In the genomic region with DNA sequence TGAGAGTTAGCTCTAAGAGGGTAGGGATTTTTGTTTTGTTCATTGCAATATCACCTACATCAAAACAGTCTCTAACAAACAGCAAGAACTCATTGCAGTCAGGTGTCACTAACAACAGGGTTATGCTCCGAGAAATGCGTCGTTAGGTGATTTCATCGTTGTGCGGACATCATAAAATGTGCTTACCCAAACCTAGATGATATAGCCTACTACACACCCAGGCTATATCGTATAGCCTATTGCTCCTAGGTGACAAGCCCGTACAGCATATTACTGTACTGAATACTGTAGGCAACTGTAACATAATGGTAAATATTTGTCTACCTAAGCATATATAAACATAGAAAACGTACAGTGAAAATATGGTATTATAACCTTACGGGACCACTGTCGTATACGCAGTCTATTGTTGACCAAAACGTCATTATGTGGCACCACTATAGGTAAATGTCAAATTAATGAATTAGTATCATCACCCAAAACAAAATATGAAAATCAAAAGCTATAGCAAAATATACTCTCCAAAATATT, we compare ENCODE assay signal across 2 cellular contexts.
TF ChIP-seq lines count a peak whose summit lies in the region.

No MANE protein-coding gene starts in this region.

TF ChIP-seq in IMR-90, 13 proteins besides CTCF, POLR2A, EP300 and RAD21:
- TF ChIP-seq MAFK (IDR thresholded peaks at IDR 0.05; ENCODE audit: low read depth, low read length): peak; percentile 44; the same call in 1 of the 2 replicates
- TF ChIP-seq, protein P1, sequence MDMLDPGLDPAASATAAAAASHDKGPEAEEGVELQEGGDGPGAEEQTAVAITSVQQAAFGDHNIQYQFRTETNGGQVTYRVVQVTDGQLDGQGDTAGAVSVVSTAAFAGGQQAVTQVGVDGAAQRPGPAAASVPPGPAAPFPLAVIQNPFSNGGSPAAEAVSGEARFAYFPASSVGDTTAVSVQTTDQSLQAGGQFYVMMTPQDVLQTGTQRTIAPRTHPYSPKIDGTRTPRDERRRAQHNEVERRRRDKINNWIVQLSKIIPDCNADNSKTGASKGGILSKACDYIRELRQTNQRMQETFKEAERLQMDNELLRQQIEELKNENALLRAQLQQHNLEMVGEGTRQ (IDR thresholded peaks at IDR 0.05; ENCODE audit: low read depth, low read length): no peak

TF ChIP-seq in GM12878, 131 proteins besides CTCF, POLR2A, EP300 and RAD21:
- TF ChIP-seq SUZ12 (IDR thresholded peaks at IDR 0.05; ENCODE audit: unreplicated experiment): no peak
- TF ChIP-seq CHD4 (IDR thresholded peaks at IDR 0.05): no peak
- TF ChIP-seq YBX1 (IDR thresholded peaks at IDR 0.05): no peak
- no peak for TF ChIP-seq ZNF217 (IDR thresholded peaks at IDR 0.05)
- TF ChIP-seq EGR1 (IDR thresholded peaks at IDR 0.05; ENCODE audit: borderline replicate concordance in 1 of 2, low read depth in 2 of 2, low read length in 2 of 2): no peak
- TF ChIP-seq TAF1 (IDR thresholded peaks at IDR 0.05; ENCODE audit: borderline replicate concordance, low read depth, low read length): no peak
- no peak for TF ChIP-seq NFIC (IDR thresholded peaks at IDR 0.05; ENCODE audit: low read depth, low read length)
- TF ChIP-seq POU2F2 (IDR thresholded peaks at IDR 0.05; ENCODE audit: borderline replicate concordance, low read depth, low read length): no peak
- no peak for TF ChIP-seq JUNB (IDR thresholded peaks at IDR 0.05)
- no peak for TF ChIP-seq GABPA (IDR thresholded peaks at IDR 0.05; ENCODE audit: low read depth)
- TF ChIP-seq SMAD5 (IDR thresholded peaks at IDR 0.05; ENCODE audit: low read depth): no peak
- TF ChIP-seq, protein P2, sequence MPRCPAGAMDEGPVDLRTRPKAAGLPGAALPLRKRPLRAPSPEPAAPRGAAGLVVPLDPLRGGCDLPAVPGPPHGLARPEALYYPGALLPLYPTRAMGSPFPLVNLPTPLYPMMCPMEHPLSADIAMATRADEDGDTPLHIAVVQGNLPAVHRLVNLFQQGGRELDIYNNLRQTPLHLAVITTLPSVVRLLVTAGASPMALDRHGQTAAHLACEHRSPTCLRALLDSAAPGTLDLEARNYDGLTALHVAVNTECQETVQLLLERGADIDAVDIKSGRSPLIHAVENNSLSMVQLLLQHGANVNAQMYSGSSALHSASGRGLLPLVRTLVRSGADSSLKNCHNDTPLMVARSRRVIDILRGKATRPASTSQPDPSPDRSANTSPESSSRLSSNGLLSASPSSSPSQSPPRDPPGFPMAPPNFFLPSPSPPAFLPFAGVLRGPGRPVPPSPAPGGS (IDR thresholded peaks at IDR 0.05; ENCODE audit: borderline replicate concordance, insufficient read depth, low read depth, low read length, poor library complexity, severe bottlenecking): no peak
